ENCODE assay signal across 14 cellular contexts in genomic region chr2:135617501-135618015, GRCh38.
DNase-seq lines count a peak whose midpoint lies in the region; ATAC-seq and TF ChIP-seq lines count a peak whose summit lies in the region.
"Had no signal": no experiment of that assay in that cellular context is flagged by ENCODE, and none has a peak within 500 bp of the region (broad histone marks: within the 10 kb centered on the region; RNA-seq: fewer than 3 reads in every experiment).

No MANE protein-coding gene starts in this region.

- no peak overlapping the region for H3K9ac ChIP-seq in PC-3 (ENCODE audit: low read length)
- H3K9ac ChIP-seq: BLaER1 treated with 17β-estradiol and CSF1 and Interleukin-3, amounts not matched to agents 10 nM and 100 nM had no signal

- no peak overlapping the region for H3K4me2 ChIP-seq in PC-3 (ENCODE audit: low read length)
- H3K4me2 ChIP-seq: BLaER1 treated with 17β-estradiol and CSF1 and Interleukin-3, amounts not matched to agents 10 nM and 100 nM had no signal

- H3K4me1 ChIP-seq in PC-3 (ENCODE audit: insufficient read depth, low read length), result peaks cover 9% of the 10 kb centered on the region; the same call in 1 of the 2 replicates
- H3K4me1 ChIP-seq: BLaER1 treated with 17β-estradiol and CSF1 and Interleukin-3, amounts not matched to agents 10 nM and 100 nM had no signal

- no peaks in the 10 kb centered on the region for H3K4me1 Mint-ChIP-seq in type B pancreatic cell (ENCODE audit: unreplicated experiment)
- H3K4me1 Mint-ChIP-seq: CD8-positive, alpha-beta memory T cell; H9 had no signal

- CTCF ChIA-PET in PC-3 (lab: Charles Lee), result no interaction called here

- no peaks in the 10 kb centered on the region for H3K9me3 Mint-ChIP-seq in type B pancreatic cell
- H3K9me3 Mint-ChIP-seq: CD8-positive, alpha-beta memory T cell; H9 had no signal

- no peak overlapping the region for H3K4me3 ChIP-seq in PC-3 (ENCODE audit: low read length)
- H3K4me3 ChIP-seq: BLaER1 treated with 17β-estradiol and CSF1 and Interleukin-3, amounts not matched to agents 10 nM and 100 nM had no signal

- H3K27me3 Mint-ChIP-seq in type B pancreatic cell, result no peaks in the 10 kb centered on the region
- H3K27me3 Mint-ChIP-seq: B cell; CD8-positive, alpha-beta memory T cell had no signal

- H3K9me2 ChIP-seq in PC-3 (replicated peaks; ENCODE audit: low read length), result no peaks in the 10 kb centered on the region

- H3F3A ChIP-seq in PC-3 (ENCODE audit: low read length, unreplicated experiment), result no peaks in the 10 kb centered on the region

- no peaks in the 10 kb centered on the region for H3K36me3 Mint-ChIP-seq in type B pancreatic cell

- H4K20me1 ChIP-seq in PC-3 (ENCODE audit: low read length), result no peaks in the 10 kb centered on the region
- H4K20me1 ChIP-seq: BLaER1 treated with 17β-estradiol and CSF1 and Interleukin-3, amounts not matched to agents 10 nM and 100 nM had no signal

- no peaks in the 10 kb centered on the region for H3K9me3 ChIP-seq in PC-3 (ENCODE audit: low read length)
- H3K9me3 ChIP-seq: BLaER1 treated with 17β-estradiol and CSF1 and Interleukin-3, amounts not matched to agents 10 nM and 100 nM had no signal

- H3K27ac ChIP-seq in PC-3 (ENCODE audit: low read length), result no peak overlapping the region
- H3K27ac ChIP-seq: BLaER1 treated with 17β-estradiol and CSF1 and Interleukin-3, amounts not matched to agents 10 nM and 100 nM had no signal

- H3K36me3 ChIP-seq in PC-3 (ENCODE audit: low read depth, low read length), result no peaks in the 10 kb centered on the region

- no peak for TF ChIP-seq CTCF in PC-3 (conservative IDR thresholded peaks at IDR 0.05; ENCODE audit: low read depth, low read length)
- no peak for TF ChIP-seq CTCF in type B pancreatic cell (conservative IDR thresholded peaks at IDR 0.05)

- H2AFZ ChIP-seq in PC-3 (ENCODE audit: low read length), result no peak overlapping the region

- H3K4me3 Mint-ChIP-seq in type B pancreatic cell, result no peak overlapping the region
- H3K4me3 Mint-ChIP-seq: B cell; CD8-positive, alpha-beta memory T cell; H9 had no signal

- peak; percentile 60 for DNase-seq in EH (ENCODE audit: low read depth)
- peak; percentile 52 for DNase-seq in PC-3
- peak; percentile 29 for DNase-seq in fibroblast of peridontal ligament (ENCODE audit: extremely low read depth)
- DNase-seq in type B pancreatic cell (ENCODE audit: extremely low spot score, unreplicated experiment), result no peak
- DNase-seq in OCI-M2 (lab: John Stamatoyannopoulos, UW; ENCODE audit: unreplicated experiment), result no peak
- no peak for DNase-seq in activated CD8-positive, alpha-beta memory T cell treated with anti-CD3 and anti-CD28 coated beads for 24 hours
- DNase-seq: 8988T; CD8-positive, alpha-beta memory T cell; COR-L47; GF-D8; H9 had no signal

- no TSS peak for BruUV-seq in PC-3 (replicated peaks; lab: Mats Ljungman, UMichigan)

- no peak overlapping the region for H3K27ac Mint-ChIP-seq in type B pancreatic cell
- H3K27ac Mint-ChIP-seq: B cell; CD8-positive, alpha-beta memory T cell; H9 had no signal

- peak; percentile 74 for ATAC-seq in PC-3
- no peak for ATAC-seq in HG02970 (IDR thresholded peaks at IDR 0.05; ENCODE audit: low FRiP score, unreplicated experiment)

- H3K79me2 ChIP-seq in PC-3 (ENCODE audit: low read length), result no peaks in the 10 kb centered on the region

- no peaks in the 10 kb centered on the region for H3K27me3 ChIP-seq in PC-3 (ENCODE audit: low read length)
- H3K27me3 ChIP-seq: BLaER1 treated with 17β-estradiol and CSF1 and Interleukin-3, amounts not matched to agents 10 nM and 100 nM had no signal

- intact Hi-C loops in PC-3 (cut with micrococcal nuclease), result no loop called here

- POLR2A ChIA-PET in PC-3 (lab: Charles Lee; ENCODE audit: unreplicated experiment), result no interaction called here

Comparison
In these comparisons a context has a peak if more than half of its experiments do, and no peak if none do; other contexts are left out.
1. DNase-seq: peak in EH (single experiment), PC-3 (single experiment) and fibroblast of peridontal ligament (single experiment); none in type B pancreatic cell (single experiment), OCI-M2 (single experiment) and activated CD8-positive, alpha-beta memory T cell treated with anti-CD3 and anti-CD28 coated beads for 24 hours (single experiment).